Comparison of ENCODE assay signal across 18 cellular contexts in the genomic region with DNA sequence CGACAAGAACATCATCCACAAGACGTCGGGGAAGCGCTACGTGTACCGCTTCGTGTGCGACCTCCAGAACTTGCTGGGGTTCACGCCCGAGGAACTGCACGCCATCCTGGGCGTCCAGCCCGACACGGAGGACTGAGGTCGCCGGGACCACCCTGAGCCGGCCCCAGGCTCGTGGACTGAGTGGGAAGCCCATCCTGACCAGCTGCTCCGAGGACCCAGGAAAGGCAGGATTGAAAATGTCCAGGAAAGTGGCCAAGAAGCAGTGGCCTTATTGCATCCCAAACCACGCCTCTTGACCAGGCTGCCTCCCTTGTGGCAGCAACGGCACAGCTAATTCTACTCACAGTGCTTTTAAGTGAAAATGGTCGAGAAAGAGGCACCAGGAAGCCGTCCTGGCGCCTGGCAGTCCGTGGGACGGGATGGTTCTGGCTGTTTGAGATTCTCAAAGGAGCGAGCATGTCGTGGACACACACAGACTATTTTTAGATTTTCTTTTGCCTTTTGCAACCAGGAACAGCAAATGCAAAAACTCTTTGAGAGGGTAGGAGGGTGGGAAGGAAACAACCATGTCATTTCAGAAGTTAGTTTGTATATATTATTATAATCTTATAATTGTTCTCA. TPM values are rescaled to one million over a fixed set of nuclear protein-coding genes. Genes with fewer than 3 reads are reported as not detected.
DNase-seq lines count a peak whose midpoint lies in the region; ATAC-seq and TF ChIP-seq lines count a peak whose summit lies in the region.
"Had no signal": no experiment of that assay in that cellular context is flagged by ENCODE, and none has a peak within 500 bp of the region (broad histone marks: within the 10 kb centered on the region; RNA-seq: fewer than 3 reads in every experiment).

No MANE protein-coding gene starts in this region.

- peaks cover 71 to 87% (median 81%) of the 10 kb centered on the region in 11 experiments for H3K36me3 ChIP-seq in BLaER1 treated with 17β-estradiol and CSF1 and Interleukin-3, amounts not matched to agents 10 nM and 100 nM
- peaks cover 8 to 76% of the 10 kb centered on the region in 2 donors for H3K36me3 ChIP-seq in left lung
- peaks cover 57 to 64% (median 63%) of the 10 kb centered on the region in 3 donors for H3K36me3 ChIP-seq in skeletal muscle tissue (ENCODE audit: control insufficient read depth in 3 of 3, insufficient read depth in 3 of 3, low read length in 3 of 3)

- ATAC-seq in left lung, result no peak
- no peak for ATAC-seq in GM18498 (IDR thresholded peaks at IDR 0.05; ENCODE audit: unreplicated experiment)
- no peak for ATAC-seq in HG03432 (IDR thresholded peaks at IDR 0.05; ENCODE audit: unreplicated experiment)
- no peak for ATAC-seq in foreskin keratinocyte
- ATAC-seq: A549 had no signal

- no peaks in the 10 kb centered on the region for H3K9me3 Mint-ChIP-seq in endothelial cell (ENCODE audit: unreplicated experiment)
- H3K9me3 Mint-ChIP-seq: activated naive CD4-positive, alpha-beta T cell treated with anti-CD3 and anti-CD28 coated beads, Interleukin-2, amount 50 U/mL, for 24 hours had no signal

- H3K9ac ChIP-seq in BLaER1 treated with 17β-estradiol and CSF1 and Interleukin-3, amounts not matched to agents 10 nM and 100 nM, result peak overlapping the region in 6 of 11 experiments; percentile 16 to 54 (median 28); a peak in 6 of 22 replicates
- H3K9ac ChIP-seq in skeletal muscle tissue (ENCODE audit: low read depth in 1 of 3, low read length in 3 of 3), result no peak overlapping the region

- H3K9me3 ChIP-seq in BLaER1 treated with 17β-estradiol and CSF1 and Interleukin-3, amounts not matched to agents 10 nM and 100 nM (replicated peaks in 1 of 11), result peaks cover 36 to 87% (median 60%) of the 10 kb centered on the region in 11 experiments
- H3K9me3 ChIP-seq in left lung, result peaks cover 0 to 5% of the 10 kb centered on the region in 2 donors
- H3K9me3 ChIP-seq in skeletal muscle tissue (ENCODE audit: control insufficient read depth in 3 of 3, low read length in 3 of 3), result no peaks in the 10 kb centered on the region

- H3K4me1 Mint-ChIP-seq in endothelial cell (ENCODE audit: unreplicated experiment), result peaks cover 5% of the 10 kb centered on the region
- H3K4me1 Mint-ChIP-seq: activated naive CD4-positive, alpha-beta T cell treated with anti-CD3 and anti-CD28 coated beads, Interleukin-2, amount 50 U/mL, for 24 hours had no signal

- DNase-seq in endothelial cell (ENCODE audit: low spot score) (no peak), left lung (no peak), foreskin keratinocyte (no peak)
- no peak for DNase-seq in activated CD8-positive, alpha-beta memory T cell treated with anti-CD3 and anti-CD28 coated beads, Interleukin-2, amount 50 U/mL, for 4 hours
- DNase-seq: activated CD8-positive, alpha-beta memory T cell treated with anti-CD3 and anti-CD28 coated beads, Interleukin-2, amount 50 U/mL, for 48 hours; COR-L47; GOT3; NCI-H1105 treated with DMSO at 0.1 percent for 48 hours; NCI-H345; OCI-M1; stimulated activated CD4-positive, alpha-beta T cell treated with anti-CD3 and anti-CD28 coated beads, Interleukin-4, amount 100 ng/mL, for 1 hour; T-helper 1 cell had no signal

- intact Hi-C loops in left lung (cut with DNase I), result no loop called here

- peaks cover 71% of the 10 kb centered on the region for H3K36me3 Mint-ChIP-seq in endothelial cell (ENCODE audit: low read depth, unreplicated experiment)

- peak overlapping the region in 8 of 11 experiments; percentile 19 to 56 (median 46); a peak in 14 of 22 replicates for H3K27ac ChIP-seq in BLaER1 treated with 17β-estradiol and CSF1 and Interleukin-3, amounts not matched to agents 10 nM and 100 nM
- H3K27ac ChIP-seq in left lung (peak overlapping the region; percentile 66), skeletal muscle tissue (ENCODE audit: low read depth, low read length) (peak overlapping the region; percentile 61), foreskin keratinocyte (no peak overlapping the region)
- H3K27ac ChIP-seq: A549 had no signal

- H4K20me1 ChIP-seq in BLaER1 treated with 17β-estradiol and CSF1 and Interleukin-3, amounts not matched to agents 10 nM and 100 nM, result peaks cover 6 to 58% (median 49%) of the 10 kb centered on the region in 11 experiments; a peak in 18 of 22 replicates

- H3K4me3 Mint-ChIP-seq in endothelial cell (ENCODE audit: unreplicated experiment), result peak overlapping the region; percentile 82
- H3K4me3 Mint-ChIP-seq: activated naive CD4-positive, alpha-beta T cell treated with anti-CD3 and anti-CD28 coated beads, Interleukin-2, amount 50 U/mL, for 24 hours had no signal

- H3K27me3 ChIP-seq in BLaER1 treated with 17β-estradiol and CSF1 and Interleukin-3, amounts not matched to agents 10 nM and 100 nM, result no peaks in the 10 kb centered on the region
- H3K27me3 ChIP-seq in left lung, result no peaks in the 10 kb centered on the region
- no peaks in the 10 kb centered on the region for H3K27me3 ChIP-seq in skeletal muscle tissue (ENCODE audit: control insufficient read depth in 3 of 3, insufficient read depth in 3 of 3, low read length in 3 of 3)
- H3K27me3 ChIP-seq in foreskin keratinocyte, result no peaks in the 10 kb centered on the region

- H3K4me2 ChIP-seq in BLaER1 treated with 17β-estradiol and CSF1 and Interleukin-3, amounts not matched to agents 10 nM and 100 nM, result peak overlapping the region in 10 of 11 experiments; percentile 33 to 61 (median 48); a peak in 20 of 22 replicates
- H3K4me2 ChIP-seq: A549 had no signal

- TF ChIP-seq CTCF in endothelial cell (IDR thresholded peaks at IDR 0.05; ENCODE audit: unreplicated experiment) (no peak), left lung (IDR thresholded peaks at IDR 0.05) (no peak), foreskin keratinocyte (conservative IDR thresholded peaks at IDR 0.05) (no peak)

- H3K4me1 ChIP-seq in BLaER1 treated with 17β-estradiol and CSF1 and Interleukin-3, amounts not matched to agents 10 nM and 100 nM, result peaks cover 8 to 45% (median 28%) of the 10 kb centered on the region in 10 experiments; a peak in 19 of 20 replicates
- H3K4me1 ChIP-seq in left lung (peaks cover 51 to 81% of the 10 kb centered on the region in 2 donors), skeletal muscle tissue (ENCODE audit: control insufficient read depth in 3 of 3, insufficient read depth in 3 of 3, low read length in 3 of 3) (peaks cover 11 to 20% (median 13%) of the 10 kb centered on the region in 3 donors), foreskin keratinocyte (peaks cover 11% of the 10 kb centered on the region)

- peaks cover 2% of the 10 kb centered on the region for H3K27me3 Mint-ChIP-seq in endothelial cell (ENCODE audit: unreplicated experiment)
- H3K27me3 Mint-ChIP-seq: activated naive CD4-positive, alpha-beta T cell treated with anti-CD3 and anti-CD28 coated beads, Interleukin-2, amount 50 U/mL, for 24 hours had no signal

- no peak overlapping the region for H3K4me3 ChIP-seq in BLaER1 treated with 17β-estradiol and CSF1 and Interleukin-3, amounts not matched to agents 10 nM and 100 nM
- H3K4me3 ChIP-seq in left lung (no peak overlapping the region), skeletal muscle tissue (ENCODE audit: low read length in 3 of 3) (no peak overlapping the region)
- H3K4me3 ChIP-seq: A549 had no signal

- no peak overlapping the region for H3K27ac Mint-ChIP-seq in endothelial cell (ENCODE audit: unreplicated experiment)

RNA-seq across cellular contexts. Expression of gene ETS2, which starts 17.1 kb away (rescaled TPM):
- total RNA-seq in endothelial cell (ENCODE audit: unreplicated experiment) (74.2 TPM), left lung (100 to 1,000 TPM in 1 of 2 donors, 10 to 100 TPM in 1; 93.2 to 129 TPM), skeletal muscle tissue (20.9 TPM), foreskin keratinocyte (46.4 and 61.5 TPM in 2 replicates)
- 21.4 and 32.5 TPM in 2 replicates for polyA plus RNA-seq in foreskin keratinocyte

Comparison
In these comparisons a context has a peak if more than half of its experiments do, and no peak if none do; other contexts are left out.
1. H3K9ac ChIP-seq: peak in BLaER1 treated with 17β-estradiol and CSF1 and Interleukin-3, amounts not matched to agents 10 nM and 100 nM (6 of 11); none in skeletal muscle tissue (0 of 3).